Comparison of ENCODE assay signal across 7 cellular contexts in the genomic region with DNA sequence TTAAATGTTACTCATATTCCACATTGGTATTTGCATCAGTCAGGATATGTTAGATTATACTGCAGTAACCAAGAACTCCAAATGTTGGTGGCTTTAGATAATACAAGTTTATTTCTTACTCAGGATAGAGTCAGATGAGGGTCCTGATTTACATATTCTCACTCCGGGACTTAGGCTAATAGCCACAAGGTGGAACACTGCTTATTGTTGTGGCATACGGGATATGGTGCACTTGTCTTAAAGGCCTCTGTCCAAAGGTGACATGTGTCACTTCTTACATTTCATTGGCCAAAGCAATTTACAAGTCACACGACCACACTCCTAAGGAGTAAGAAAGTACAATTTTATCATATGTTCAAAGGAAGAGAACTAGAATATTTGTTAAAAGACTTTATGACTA.
"Had no signal": no experiment of that assay in that cellular context is flagged by ENCODE, and none has a peak within 500 bp of the region (broad histone marks: within the 10 kb centered on the region; RNA-seq: fewer than 3 reads in every experiment).

No MANE protein-coding gene starts in this region.

- DNase-seq: GM23248, GOT3, H7, IMR-90, KBM-7 had no signal

- FAIRE-seq: HTR-8/SVneo had no signal

- H2AFZ ChIP-seq: GM23248 had no signal

- H3K9ac ChIP-seq: GM23248 had no signal

- H3K4me1 ChIP-seq: HAP-1 had no signal

- H3K27ac ChIP-seq: GM23248 had no signal

- H3K36me3 ChIP-seq: HAP-1 had no signal

- H3K4me3 ChIP-seq: GM23248, HAP-1 had no signal

- H3K9me3 ChIP-seq: HAP-1 had no signal
